Comparison of ENCODE assay signal across 33 cellular contexts in the genomic region with DNA sequence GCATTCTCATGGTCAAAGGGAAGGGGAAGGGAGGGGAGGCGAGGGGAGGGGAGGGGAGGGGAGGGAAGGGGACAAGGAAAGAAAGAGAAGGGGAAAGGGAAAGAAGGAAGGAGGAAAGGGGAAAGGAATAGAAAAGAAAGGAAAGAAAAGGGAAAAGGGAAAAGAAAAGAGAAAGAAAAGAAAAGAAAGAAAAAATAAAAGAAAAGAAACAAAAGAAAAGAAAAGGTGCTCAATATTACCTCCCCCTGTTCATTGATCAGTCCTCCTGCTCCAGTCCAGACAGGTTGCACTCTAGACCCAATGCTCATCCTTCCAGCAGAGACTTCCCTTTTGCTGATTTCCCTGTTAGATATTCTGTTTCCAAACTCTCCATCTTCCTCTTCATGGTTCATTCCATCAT. TPM values are rescaled to one million over a fixed set of nuclear protein-coding genes. Genes with fewer than 3 reads are reported as not detected.
"Had no signal": no experiment of that assay in that cellular context is flagged by ENCODE, and none has a peak within 500 bp of the region (broad histone marks: within the 10 kb centered on the region; RNA-seq: fewer than 3 reads in every experiment).

No MANE protein-coding gene starts in this region.

- H3K27me3 ChIP-seq: stomach, suprapubic skin, testis, thyroid gland, tibial artery, tibial nerve, transverse colon, upper lobe of left lung, upper lobe of right lung, uterus, vagina had no signal

- DNase-seq: stimulated activated CD4-positive, alpha-beta T cell treated with anti-CD3 and anti-CD28 coated beads, Interleukin-2, amount 100 ng/mL, for 48 hours; stimulated activated CD4-positive, alpha-beta T cell treated with anti-CD3 and anti-CD28 coated beads, Interleukin-4, amount 100 ng/mL, for 1 hour; stimulated activated CD4-positive, alpha-beta T cell treated with anti-CD3 and anti-CD28 coated beads, Interleukin-4, amount 100 ng/mL, for 24 hours; stimulated activated CD4-positive, alpha-beta T cell treated with anti-CD3 and anti-CD28 coated beads, Interleukin-4, amount 100 ng/mL, for 4 hours; stimulated activated CD8-positive, alpha-beta memory T cell treated with anti-CD3 and anti-CD28 coated beads, Interleukin-4, amount 100 ng/mL, for 48 hours; stimulated activated naive B cell treated with anti-CD40 and anti-IgM and Interleukin-4, amounts not matched to agents 10 μg/mL and 1 μg/mL and 100 μg/mL, for 72 hours; stimulated activated naive CD4-positive, alpha-beta T cell; stimulated activated naive CD4-positive, alpha-beta T cell treated with Interleukin-2 at 50 U/mL for 16 hours; stimulated activated naive CD8-positive, alpha-beta T cell treated with anti-CD3 and anti-CD28 coated beads, Interleukin-15, amount 100 ng/mL, for 72 hours; stomach; substantia nigra; testis; thyroid gland; tibial artery; transverse colon; trophoblast cell; upper lobe of right lung; uterus had no signal

- FAIRE-seq: urothelium cell line had no signal

- H3K4me3 Mint-ChIP-seq: stimulated activated effector memory CD8-positive, alpha-beta T cell treated with anti-CD3 and anti-CD28 coated beads, Interleukin-12 subunit alpha, Interleukin-12 subunit beta, amount 100 ng/mL, for 72 hours; stimulated activated memory B cell treated with anti-CD40 and anti-IgM and Interleukin-4, amounts not matched to agents 10 μg/mL and 1 μg/mL and 100 μg/mL, for 72 hours; stimulated activated naive B cell treated with anti-CD40 and anti-IgM and Interleukin-4, amounts not matched to agents 10 μg/mL and 1 μg/mL and 100 μg/mL, for 72 hours; stimulated activated naive CD8-positive, alpha-beta T cell treated with anti-CD3 and anti-CD28 coated beads, Interleukin-15, amount 100 ng/mL, for 72 hours; stimulated activated naive CD8-positive, alpha-beta T cell treated with anti-CD3 and anti-CD28 coated beads, Interleukin-15, Interleukin-2, amounts not matched to agents 100 ng/mL and 50 ng/mL, for 24 hours; type B pancreatic cell had no signal

- H3K9me3 Mint-ChIP-seq: stimulated activated effector memory CD8-positive, alpha-beta T cell treated with anti-CD3 and anti-CD28 coated beads, Interleukin-12 subunit alpha, Interleukin-12 subunit beta, amount 100 ng/mL, for 72 hours; stimulated activated naive CD8-positive, alpha-beta T cell treated with anti-CD3 and anti-CD28 coated beads, Interleukin-15, Interleukin-2, amounts not matched to agents 100 ng/mL and 50 ng/mL, for 24 hours; type B pancreatic cell had no signal

- H3K4me3 ChIP-seq: stomach, suprapubic skin, testis, thoracic aorta, thyroid gland, tibial artery, tibial nerve, transverse colon, upper lobe of left lung, upper lobe of right lung, uterus, vagina had no signal

- H3K4me1 ChIP-seq: stomach, suprapubic skin, testis, thyroid gland, tibial artery, tibial nerve, transverse colon, upper lobe of left lung, upper lobe of right lung, uterus, vagina had no signal

- H3K36me3 ChIP-seq: stomach, suprapubic skin, thoracic aorta, thyroid gland, tibial artery, tibial nerve, transverse colon, upper lobe of left lung, upper lobe of right lung, uterus, vagina had no signal

- H3K27me3 Mint-ChIP-seq: stimulated activated naive B cell treated with anti-CD40 and anti-IgM and Interleukin-4, amounts not matched to agents 10 μg/mL and 1 μg/mL and 100 μg/mL, for 72 hours; type B pancreatic cell had no signal

- H3K27ac Mint-ChIP-seq: stimulated activated memory B cell treated with anti-CD40 and anti-IgM and Interleukin-4, amounts not matched to agents 10 μg/mL and 1 μg/mL and 100 μg/mL, for 72 hours; stimulated activated naive B cell treated with anti-CD40 and anti-IgM and Interleukin-4, amounts not matched to agents 10 μg/mL and 1 μg/mL and 100 μg/mL, for 72 hours; stimulated activated naive CD8-positive, alpha-beta T cell treated with anti-CD3 and anti-CD28 coated beads, Interleukin-15, Interleukin-2, amounts not matched to agents 100 ng/mL and 50 ng/mL, for 24 hours; type B pancreatic cell had no signal

- H3K9me3 ChIP-seq: stomach, suprapubic skin, testis, thoracic aorta, thyroid gland, tibial artery, tibial nerve, upper lobe of left lung, upper lobe of right lung, uterus, vagina had no signal

- ATAC-seq: stimulated activated effector memory CD8-positive, alpha-beta T cell treated with anti-CD3 and anti-CD28 coated beads, Interleukin-12 subunit alpha, Interleukin-12 subunit beta, amount 100 ng/mL, for 72 hours; stimulated activated memory B cell treated with anti-CD40 and anti-IgM and Interleukin-4, amounts not matched to agents 10 μg/mL and 1 μg/mL and 100 μg/mL, for 72 hours; stimulated activated naive B cell treated with anti-CD40 and anti-IgM and Interleukin-4, amounts not matched to agents 10 μg/mL and 1 μg/mL and 100 μg/mL, for 72 hours; stimulated activated naive CD8-positive, alpha-beta T cell treated with anti-CD3 and anti-CD28 coated beads, Interleukin-15, amount 100 ng/mL, for 72 hours; upper lobe of right lung had no signal

- H3K4me1 Mint-ChIP-seq: stimulated activated naive B cell treated with anti-CD40 and anti-IgM and Interleukin-4, amounts not matched to agents 10 μg/mL and 1 μg/mL and 100 μg/mL, for 72 hours had no signal

- H3K27ac ChIP-seq: stomach, suprapubic skin, testis, thoracic aorta, thyroid gland, tibial artery, tibial nerve, transverse colon, upper lobe of left lung, upper lobe of right lung, uterus, vagina had no signal

- H3K36me3 Mint-ChIP-seq: stimulated activated effector memory CD8-positive, alpha-beta T cell treated with anti-CD3 and anti-CD28 coated beads, Interleukin-12 subunit alpha, Interleukin-12 subunit beta, amount 100 ng/mL, for 72 hours; stimulated activated memory B cell treated with anti-CD40 and anti-IgM and Interleukin-4, amounts not matched to agents 10 μg/mL and 1 μg/mL and 100 μg/mL, for 72 hours; stimulated activated naive B cell treated with anti-CD40 and anti-IgM and Interleukin-4, amounts not matched to agents 10 μg/mL and 1 μg/mL and 100 μg/mL, for 72 hours; type B pancreatic cell had no signal

RNA-seq across cellular contexts. Expression of gene OR5K3, which starts 18.0 kb away (rescaled TPM):
- total RNA-seq: stomach, subcutaneous adipose tissue, suprapubic skin, temporal lobe, testis, thoracic aorta, thyroid gland, tibial nerve, transverse colon, upper lobe of left lung, upper lobe of right lung, ureter, urinary bladder, uterus, vagina had no signal
- polyA plus RNA-seq: stomach, thymus, urinary bladder had no signal

RNA-seq across cellular contexts. Expression of gene OR5K4, which starts 18.8 kb away (rescaled TPM):
- total RNA-seq: stomach, subcutaneous adipose tissue, suprapubic skin, temporal lobe, testis, thoracic aorta, thyroid gland, tibial nerve, transverse colon, upper lobe of left lung, upper lobe of right lung, ureter, urinary bladder, uterus, vagina had no signal
- polyA plus RNA-seq: stomach, thymus, urinary bladder had no signal
